Comparison of ENCODE assay signal across 8 cellular contexts in genomic region chr4:3442959-3443749, GRCh38. TPM values are rescaled to one million over a fixed set of nuclear protein-coding genes. Genes with fewer than 3 reads are reported as not detected.
DNase-seq lines count a peak whose midpoint lies in the region; ATAC-seq, FAIRE-seq and TF ChIP-seq lines count a peak whose summit lies in the region.

No MANE protein-coding gene starts in this region.

- H4K20me1 ChIP-seq in endothelial cell of umbilical vein (replicated peaks; ENCODE audit: control insufficient read depth, extremely low read depth, insufficient read depth, low read length) (no peaks in the 10 kb centered on the region), neural progenitor cell (ENCODE audit: low read depth) (no peaks in the 10 kb centered on the region)

- peaks cover 10% of the 10 kb centered on the region for H3K4me1 Mint-ChIP-seq in CD14-positive monocyte
- H3K4me1 Mint-ChIP-seq in neural progenitor cell = no peaks in the 10 kb centered on the region

- POLR2A ChIA-PET in endothelial cell of umbilical vein (lab: Charles Lee) = no interaction called here

- no peak overlapping the region for H2AFZ ChIP-seq in endothelial cell of umbilical vein (ENCODE audit: low read depth, low read length)
- no peak overlapping the region for H2AFZ ChIP-seq in neural progenitor cell (replicated peaks)

- H3K4me2 ChIP-seq in endothelial cell of umbilical vein (ENCODE audit: insufficient read depth, low read length) = no peak overlapping the region
- no peak overlapping the region for H3K4me2 ChIP-seq in neural progenitor cell

- FAIRE-seq in endothelial cell of umbilical vein (lab: Jason Lieb, UNC) = no peak

- H3K36me3 Mint-ChIP-seq in CD14-positive monocyte = no peaks in the 10 kb centered on the region
- no peaks in the 10 kb centered on the region for H3K36me3 Mint-ChIP-seq in neural progenitor cell

- H3K27me3 Mint-ChIP-seq in CD14-positive monocyte (ENCODE audit: low read depth in 3 of 3) (peaks cover 0 to 3% (median 1%) of the 10 kb centered on the region in 3 donors), neural progenitor cell (ENCODE audit: insufficient read depth, low read depth) (peaks cover 6% of the 10 kb centered on the region)

- dilution Hi-C loops in endothelial cell of umbilical vein (cut with MboI; ENCODE audit: extremely low pct_ligation_motif_present, low sequenced_read_pairs) = no loop called here

- H3K9me3 Mint-ChIP-seq in CD14-positive monocyte (peaks cover 0 to 3% (median 0%) of the 10 kb centered on the region in 7 donors), neural progenitor cell (no peaks in the 10 kb centered on the region)

- H3K27ac ChIP-seq in endothelial cell of umbilical vein (ENCODE audit: insufficient read depth, low read depth, low read length) (no peak overlapping the region), neural progenitor cell (no peak overlapping the region), upper lobe of left lung (no peak overlapping the region)

- intact Hi-C loops in CD14-positive monocyte (cut with micrococcal nuclease) (loop anchor here (1.0 to 10.0 kb wide), 4 partner anchors 97 to 251 kb away; no protein-coding TSS in a partner anchor), endothelial cell of umbilical vein (cut with micrococcal nuclease) (loop anchor here (1.0 kb wide), 3 partner anchors 97 to 337 kb away; no protein-coding TSS in a partner anchor)

- H3K4me1 ChIP-seq in endothelial cell of umbilical vein (ENCODE audit: control insufficient read depth, extremely low read depth, insufficient read depth, low read length) (no peaks in the 10 kb centered on the region), neural progenitor cell (no peaks in the 10 kb centered on the region), upper lobe of left lung (peaks cover 0 to 10% (median 3%) of the 10 kb centered on the region in 4 donors)

- TF ChIP-seq CTCF in CD14-positive monocyte (IDR thresholded peaks at IDR 0.05) = peak; percentile 100
- peak; percentile 95 to 98 for TF ChIP-seq CTCF in endothelial cell of umbilical vein (IDR thresholded peaks at IDR 0.05; ENCODE audit: extremely low read depth in 1 of 2, insufficient read depth in 1 of 2, low read depth in 1 of 2, low read length in 2 of 2)
- TF ChIP-seq CTCF in neural progenitor cell (IDR thresholded peaks at IDR 0.05) = peak; percentile 97
- TF ChIP-seq CTCF in upper lobe of left lung (IDR thresholded peaks at IDR 0.05) = peak; percentile 98 to 99 (median 98)

- CTCF ChIA-PET in endothelial cell of umbilical vein (lab: Charles Lee) = interaction anchor here (0.6 to 6.1 kb wide), 8 partner anchors 73 to 336 kb away, joined by 3 to 78 read pairs (median 3); no protein-coding TSS in a partner anchor

- peak; percentile 60 for ATAC-seq in GM19455 (IDR thresholded peaks at IDR 0.05; ENCODE audit: unreplicated experiment)
- ATAC-seq in upper lobe of left lung (ENCODE audit: low FRiP score in 2 of 2) = peak; percentile 20 to 66

- DNase-seq in CD14-positive monocyte (ENCODE audit: low spot score) = no peak
- DNase-seq in NCI-H1694 (lab: John Stamatoyannopoulos, UW) = peak; percentile 18
- DNase-seq in activated CD8-positive, alpha-beta memory T cell treated with anti-CD3 and anti-CD28 coated beads for 24 hours = peak; percentile 88
- peak; percentile 27 for DNase-seq in endothelial cell of umbilical vein (ENCODE audit: low read depth, low spot score)
- peak; percentile 74 for DNase-seq in neural progenitor cell (ENCODE audit: low spot score)
- DNase-seq in upper lobe of left lung = peak; percentile 41 to 93
- no peak for DNase-seq in mucosa of gallbladder (ENCODE audit: low spot score)

- H3K9ac ChIP-seq in endothelial cell of umbilical vein (replicated peaks; ENCODE audit: extremely low read depth, insufficient read depth, low read length) = no peak overlapping the region
- H3K9ac ChIP-seq in neural progenitor cell = no peak overlapping the region

- H3K79me2 ChIP-seq in endothelial cell of umbilical vein (ENCODE audit: control insufficient read depth, insufficient read depth, low read length) (no peaks in the 10 kb centered on the region), neural progenitor cell (ENCODE audit: low read depth) (no peaks in the 10 kb centered on the region)

- H3K4me3 Mint-ChIP-seq in CD14-positive monocyte (no peak overlapping the region), neural progenitor cell (no peak overlapping the region)

- H3K36me3 ChIP-seq in endothelial cell of umbilical vein (ENCODE audit: control insufficient read depth in 2 of 2, extremely low read depth in 1 of 2, insufficient read depth in 2 of 2, low read length in 2 of 2) (no peaks in the 10 kb centered on the region), neural progenitor cell (no peaks in the 10 kb centered on the region), upper lobe of left lung (no peaks in the 10 kb centered on the region)

- WGBS in upper lobe of left lung, 2 donors = 31% methylated on average over 31 of the region's 36 CpGs; no CpG with 5 or more reads in 1 of the 2 donors

- no peak for TF ChIP-seq POLR2A in endothelial cell of umbilical vein (IDR thresholded peaks at IDR 0.05; ENCODE audit: low read depth, low read length)
- TF ChIP-seq POLR2A in upper lobe of left lung (IDR thresholded peaks at IDR 0.05) = no peak

- BruUV-seq in endothelial cell of umbilical vein (replicated peaks; lab: Mats Ljungman, UMichigan) = no TSS peak

- H3K9me1 ChIP-seq in endothelial cell of umbilical vein (replicated peaks; ENCODE audit: control insufficient read depth, extremely low read depth, insufficient read depth, low read length) = no peaks in the 10 kb centered on the region

- no peaks in the 10 kb centered on the region for H3F3A ChIP-seq in neural progenitor cell (ENCODE audit: low read depth)

- H3K9me3 ChIP-seq in endothelial cell of umbilical vein (replicated peaks; ENCODE audit: control insufficient read depth, insufficient read depth, low read length) = no peaks in the 10 kb centered on the region
- H3K9me3 ChIP-seq in neural progenitor cell (ENCODE audit: low read depth) = no peaks in the 10 kb centered on the region
- H3K9me3 ChIP-seq in upper lobe of left lung = no peaks in the 10 kb centered on the region

- H3K27me3 ChIP-seq in endothelial cell of umbilical vein (ENCODE audit: control insufficient read depth in 2 of 2, insufficient read depth in 2 of 2, low read length in 2 of 2) (no peaks in the 10 kb centered on the region), neural progenitor cell (no peaks in the 10 kb centered on the region), upper lobe of left lung (no peaks in the 10 kb centered on the region)

- H3K4me3 ChIP-seq in endothelial cell of umbilical vein (replicated peaks in 1 of 3; ENCODE audit: insufficient read depth in 1 of 3, low read depth in 1 of 3, low read length in 3 of 3) (no peak overlapping the region), neural progenitor cell (no peak overlapping the region), upper lobe of left lung (no peak overlapping the region)

- H3K27ac Mint-ChIP-seq in CD14-positive monocyte (no peak overlapping the region), neural progenitor cell (no peak overlapping the region)

- no peak for TF ChIP-seq EP300 in upper lobe of left lung (IDR thresholded peaks at IDR 0.05)

TF ChIP-seq in endothelial cell of umbilical vein, 7 proteins besides CTCF, POLR2A, EP300 and RAD21:
- TF ChIP-seq MYC (IDR thresholded peaks at IDR 0.05; ENCODE audit: low read depth, low read length) (no peak), GATA2 (IDR thresholded peaks at IDR 0.05; ENCODE audit: insufficient read depth, insufficient read length, low read depth, low read length) (no peak), JUN (IDR thresholded peaks at IDR 0.05; ENCODE audit: borderline replicate concordance, insufficient read depth, insufficient read length, low read depth) (no peak), FOS (IDR thresholded peaks at IDR 0.05; ENCODE audit: borderline replicate concordance, insufficient read depth, low read length) (no peak), MAX (IDR thresholded peaks at IDR 0.05; ENCODE audit: insufficient read depth, insufficient read length) (no peak), EZH2 (IDR thresholded peaks at IDR 0.05; ENCODE audit: borderline replicate concordance, low read depth, low read length, severe bottlenecking) (no peak), POLR2AphosphoS5 (IDR thresholded peaks at IDR 0.05; ENCODE audit: insufficient read depth, low read depth, low read length) (no peak)

RNA-seq across cellular contexts. Expression of gene HGFAC, which starts 1.4 kb away (rescaled TPM):
- polyA plus RNA-seq in CD14-positive monocyte = not detected
- total RNA-seq in endothelial cell of umbilical vein = 0.42 and 0.49 TPM in 2 replicates
- polyA plus RNA-seq in endothelial cell of umbilical vein = 0.24 and 0.36 TPM in 2 replicates
- polyA plus RNA-seq in endothelial cell of umbilical vein (2011; cell fraction: cytosol; rRNA removed) = 0.07 TPM in 1 of 2 replicates, not detected in the other
- 2.2 and 2.6 TPM in 2 replicates for polyA plus RNA-seq in endothelial cell of umbilical vein (2011; cell fraction: nucleus; rRNA removed)
- polyA plus RNA-seq in endothelial cell of umbilical vein (2012) = 0.35 TPM in 1 of 2 replicates, not detected in the other
- polyA minus RNA-seq in endothelial cell of umbilical vein = 0.56 TPM in 1 of 2 replicates, not detected in the other
- not detected for polyA minus RNA-seq in endothelial cell of umbilical vein (2011; cell fraction: cytosol; rRNA and poly(A)+ RNA removed)
- 0.43 and 0.63 TPM in 2 replicates for polyA minus RNA-seq in endothelial cell of umbilical vein (2011; cell fraction: nucleus; rRNA and poly(A)+ RNA removed)
- not detected in 2 replicates for total RNA-seq in neural progenitor cell (ENCODE audit: low replicate concordance)
- total RNA-seq in upper lobe of left lung = 1 to 10 TPM in 2 of 6 donors, under 1 TPM in 3, not detected in 1; 0.20 to 1.1 (median 0.49) TPM
- 1.9 TPM for total RNA-seq in mucosa of gallbladder

RNA-seq across cellular contexts. Expression of gene DOK7, which starts 20.0 kb away (rescaled TPM):
- polyA plus RNA-seq in CD14-positive monocyte = not detected
- total RNA-seq in endothelial cell of umbilical vein = not detected in 2 replicates
- polyA plus RNA-seq in endothelial cell of umbilical vein = not detected in 2 replicates
- polyA plus RNA-seq in endothelial cell of umbilical vein (2011; cell fraction: cytosol; rRNA removed) = not detected in 2 replicates
- polyA plus RNA-seq in endothelial cell of umbilical vein (2011; cell fraction: nucleus; rRNA removed) = 0.07 TPM in 1 of 2 replicates, not detected in the other
- polyA plus RNA-seq in endothelial cell of umbilical vein (2012) = not detected in 2 replicates
- 0.19 TPM in 1 of 2 replicates, not detected in the other for polyA minus RNA-seq in endothelial cell of umbilical vein
- not detected for polyA minus RNA-seq in endothelial cell of umbilical vein (2011; cell fraction: cytosol; rRNA and poly(A)+ RNA removed)
- not detected in 2 replicates for polyA minus RNA-seq in endothelial cell of umbilical vein (2011; cell fraction: nucleus; rRNA and poly(A)+ RNA removed)
- total RNA-seq in neural progenitor cell (ENCODE audit: low replicate concordance) = 0.22 TPM in 1 of 2 replicates, not detected in the other
- total RNA-seq in upper lobe of left lung = 10 to 100 TPM in 1 of 6 donors, 1 to 10 TPM in 5; 2.1 to 16.0 (median 4.0) TPM
- 7.4 TPM for total RNA-seq in mucosa of gallbladder

Comparison
In these comparisons a context has a peak if more than half of its experiments do, and no peak if none do; other contexts are left out.
1. DNase-seq: peak in NCI-H1694 (single experiment), activated CD8-positive, alpha-beta memory T cell treated with anti-CD3 and anti-CD28 coated beads for 24 hours (single experiment), endothelial cell of umbilical vein (single experiment), neural progenitor cell (single experiment) and upper lobe of left lung (2 of 2); none in CD14-positive monocyte (single experiment) and mucosa of gallbladder (single experiment).
2. Peak in every context shown above with its lines, with median percentiles within 50 percentile points of each other: CTCF ChIP-seq.